18 cellular contexts compared by ENCODE assay signal in the genomic region with DNA sequence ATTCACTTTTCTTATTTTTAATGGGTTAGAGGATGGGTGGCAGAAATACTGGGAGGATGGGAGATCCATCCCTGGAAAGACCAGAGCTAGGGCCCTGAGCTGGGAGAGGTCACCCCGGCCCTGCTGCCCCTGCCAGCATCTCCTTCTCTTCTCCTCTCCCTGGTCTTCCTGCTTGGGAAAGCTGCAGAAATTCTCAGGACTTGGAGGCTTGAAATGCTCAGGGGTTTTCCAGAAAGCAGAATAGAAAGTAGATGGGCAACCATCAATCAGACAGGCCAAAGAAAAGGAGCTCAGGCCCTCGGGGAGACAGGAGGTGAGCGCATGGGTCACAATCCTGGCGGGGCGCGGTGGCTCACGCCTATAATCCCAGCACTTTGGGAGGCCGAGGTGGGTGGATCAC. TPM values are rescaled to one million over a fixed set of nuclear protein-coding genes. Genes with fewer than 3 reads are reported as not detected.
DNase-seq lines count a peak whose midpoint lies in the region; ATAC-seq and TF ChIP-seq lines count a peak whose summit lies in the region.
"Had no signal": no experiment of that assay in that cellular context is flagged by ENCODE, and none has a peak within 500 bp of the region (broad histone marks: within the 10 kb centered on the region; RNA-seq: fewer than 3 reads in every experiment).

No MANE protein-coding gene starts in this region.

- BruUV-seq in HCT116 (replicated peaks; lab: Mats Ljungman, UMichigan) = no TSS peak

- H2AFZ ChIP-seq in HCT116 (ENCODE audit: low read depth, low read length, poor library complexity, severe bottlenecking) (peak overlapping the region; percentile 20), neuronal stem cell (ENCODE audit: low read length) (no peak overlapping the region)

- no peak overlapping the region for H2BK12ac ChIP-seq in neuronal stem cell (ENCODE audit: low read length)

- H3K4me3 Mint-ChIP-seq in activated CD4-positive, alpha-beta T cell treated with anti-CD3 and anti-CD28 coated beads, Interleukin-2, amount 10 ng/mL, durations not matched to agents 24 days and 14 days = peak overlapping the region; percentile 69
- peak overlapping the region; percentile 88 for H3K4me3 Mint-ChIP-seq in activated naive CD8-positive, alpha-beta T cell treated with anti-CD3 and anti-CD28 coated beads, Interleukin-2, amount 10 ng/mL, durations not matched to agents 7 days and 5 days

- no peak for TF ChIP-seq CTCF in HCT116 (IDR thresholded peaks at IDR 0.05 in 2 of 3, conservative IDR thresholded peaks at IDR 0.05 in 1 of 3; ENCODE audit: borderline replicate concordance in 1 of 3, insufficient read depth in 1 of 3, low read depth in 2 of 3, low read length in 2 of 3)

- no peak for TF ChIP-seq POLR2A in HCT116 (IDR thresholded peaks at IDR 0.05; ENCODE audit: borderline replicate concordance, extremely low read depth, insufficient read depth, insufficient read length)

- RAD21 ChIA-PET in HCT116 (lab: Charles Lee; ENCODE audit: low non-redundant PET in 1 of 2, low total read pairs in 2 of 2, uncharacterized antibody in 2 of 2, unreplicated experiment in 2 of 2) = interaction anchor here (0.6 to 1.1 kb wide), 2 partner anchors 15 to 23 kb away, joined by 3 read pairs; no protein-coding TSS in a partner anchor

- peak overlapping the region; percentile 88 for H2AK5ac ChIP-seq in neuronal stem cell (ENCODE audit: low read depth, low read length)

- H3K27me3 Mint-ChIP-seq in activated CD4-positive, alpha-beta T cell treated with anti-CD3 and anti-CD28 coated beads, Interleukin-2, amount 10 ng/mL, durations not matched to agents 24 days and 14 days = no peaks in the 10 kb centered on the region
- no peaks in the 10 kb centered on the region for H3K27me3 Mint-ChIP-seq in activated naive CD8-positive, alpha-beta T cell treated with anti-CD3 and anti-CD28 coated beads, Interleukin-2, amount 10 ng/mL, durations not matched to agents 7 days and 5 days

- H3K79me1 ChIP-seq in neuronal stem cell (ENCODE audit: low read depth, low read length) = no peaks in the 10 kb centered on the region

- no peak overlapping the region; the same call in 1 of the 2 replicates for H3K27ac ChIP-seq in HCT116 (ENCODE audit: low read depth, low read length)
- H3K27ac ChIP-seq in neuronal stem cell (replicated peaks; ENCODE audit: low read length) = peak overlapping the region; percentile 33

- H3K9ac ChIP-seq in HCT116 (ENCODE audit: low read length) (no peak overlapping the region), neuronal stem cell (ENCODE audit: low read depth, low read length, poor library complexity) (no peak overlapping the region)

- no peak for TF ChIP-seq RAD21 in HCT116 (IDR thresholded peaks at IDR 0.05; ENCODE audit: low read depth)

- intact Hi-C loops in activated CD4-positive, alpha-beta T cell treated with anti-CD3 and anti-CD28 coated beads, Interleukin-2, amount 10 ng/mL, durations not matched to agents 24 days and 14 days (cut with micrococcal nuclease) = loop anchor here (5.0 kb wide), 1 partner anchor 116 kb away; a partner anchor contains a TSS
- intact Hi-C loops in HCT116 (cut with micrococcal nuclease) = no loop called here

- H3K4me2 ChIP-seq in HCT116 (ENCODE audit: low read length) (no peak overlapping the region), neuronal stem cell (ENCODE audit: insufficient read depth, low read length, poor library complexity, severe bottlenecking) (no peak overlapping the region)
- H3K4me2 ChIP-seq: A549 had no signal

- H3K79me2 ChIP-seq in HCT116 (ENCODE audit: insufficient read depth, low read length) = no peaks in the 10 kb centered on the region

- H4K91ac ChIP-seq in neuronal stem cell (ENCODE audit: low read depth, low read length, poor library complexity) = no peak overlapping the region

- no peak overlapping the region for H3K14ac ChIP-seq in neuronal stem cell (ENCODE audit: low read length)

- DNase-seq in activated CD4-positive, alpha-beta T cell treated with anti-CD3 and anti-CD28 coated beads, Interleukin-2, amount 10 ng/mL, durations not matched to agents 24 days and 14 days = no peak
- DNase-seq in activated CD4-positive, alpha-beta T cell treated with anti-CD3 and anti-CD28 coated beads, Interleukin-2, amount 50 U/mL, for 48 hours = no peak
- DNase-seq in HCT116 (ENCODE audit: low read depth, low spot score) = no peak
- DNase-seq in activated naive CD8-positive, alpha-beta T cell treated with anti-CD3 and anti-CD28 coated beads, Interleukin-2, amount 10 ng/mL, durations not matched to agents 7 days and 5 days = no peak
- no peak for DNase-seq in neuronal stem cell (ENCODE audit: low spot score)
- DNase-seq: NCI-H187; NCI-H524 treated with DMSO at 0.1 percent for 48 hours; stimulated activated CD4-positive, alpha-beta T cell treated with anti-CD3 and anti-CD28 coated beads, Interleukin-1b, Interleukin-23, amount 100 ng/mL, for 48 hours had no signal

- no peaks in the 10 kb centered on the region for H3K9me2 ChIP-seq in HCT116 (ENCODE audit: insufficient read depth)

- H4K20me1 ChIP-seq in HCT116 (ENCODE audit: insufficient read depth) = no peaks in the 10 kb centered on the region

- CTCF ChIA-PET in HCT116 (lab: Charles Lee) = interaction anchor here (0.7 to 1.3 kb wide), 3 partner anchors 16 to 228 kb away, joined by 3 to 5 read pairs (median 4); no protein-coding TSS in a partner anchor

- H3K23ac ChIP-seq in neuronal stem cell (ENCODE audit: low read depth, low read length, poor library complexity) = no peak overlapping the region

- POLR2A ChIA-PET in HCT116 (lab: Charles Lee) = no interaction called here
- POLR2A ChIA-PET in activated naive CD8-positive, alpha-beta T cell treated with anti-CD3 and anti-CD28 coated beads, Interleukin-2, amount 10 ng/mL, durations not matched to agents 7 days and 5 days (lab: Charles Lee) = interaction anchor here (1.3 to 2.3 kb wide), 3 partner anchors 10 to 221 kb away, joined by 3 to 22 read pairs (median 9); a partner anchor contains a TSS

- H3K9me3 ChIP-seq in HCT116 (ENCODE audit: control insufficient read depth in 1 of 2, insufficient read depth in 1 of 2, low read depth in 1 of 2, low read length in 2 of 2) (no peaks in the 10 kb centered on the region), neuronal stem cell (replicated peaks in 1 of 2; ENCODE audit: control insufficient read depth in 2 of 2, insufficient read depth in 1 of 2, low read depth in 1 of 2, low read length in 2 of 2) (no peaks in the 10 kb centered on the region)
- H3K9me3 ChIP-seq: A549, gastroesophageal sphincter, HAP-1, tibial nerve had no signal

- peaks cover 11% of the 10 kb centered on the region for H3K36me3 Mint-ChIP-seq in activated CD4-positive, alpha-beta T cell treated with anti-CD3 and anti-CD28 coated beads, Interleukin-2, amount 10 ng/mL, durations not matched to agents 24 days and 14 days (ENCODE audit: low read depth)
- peaks cover 24% of the 10 kb centered on the region for H3K36me3 Mint-ChIP-seq in activated naive CD8-positive, alpha-beta T cell treated with anti-CD3 and anti-CD28 coated beads, Interleukin-2, amount 10 ng/mL, durations not matched to agents 7 days and 5 days

- H3K36me3 ChIP-seq in HCT116 (ENCODE audit: control insufficient read depth in 1 of 2, insufficient read depth in 2 of 2, low read length in 2 of 2) (no peaks in the 10 kb centered on the region), neuronal stem cell (replicated peaks in 1 of 2; ENCODE audit: control insufficient read depth in 2 of 2, insufficient read depth in 2 of 2, low read length in 2 of 2) (no peaks in the 10 kb centered on the region)
- H3K36me3 ChIP-seq: gastroesophageal sphincter, HAP-1, tibial nerve had no signal

- H3K9me3 Mint-ChIP-seq in activated CD4-positive, alpha-beta T cell treated with anti-CD3 and anti-CD28 coated beads, Interleukin-2, amount 10 ng/mL, durations not matched to agents 24 days and 14 days = no peaks in the 10 kb centered on the region
- H3K9me3 Mint-ChIP-seq in activated naive CD8-positive, alpha-beta T cell treated with anti-CD3 and anti-CD28 coated beads, Interleukin-2, amount 10 ng/mL, durations not matched to agents 7 days and 5 days = no peaks in the 10 kb centered on the region

- no peak overlapping the region for H3K4me3 ChIP-seq in HCT116 (replicated peaks in 1 of 2; ENCODE audit: low read depth in 1 of 2, low read length in 2 of 2)
- no peak overlapping the region for H3K4me3 ChIP-seq in neuronal stem cell (ENCODE audit: low read length in 2 of 2)
- H3K4me3 ChIP-seq: A549, gastroesophageal sphincter, HAP-1, lung, tibial nerve had no signal

- no peak overlapping the region for H4K8ac ChIP-seq in neuronal stem cell (ENCODE audit: low read depth, low read length)

- H3K4me1 Mint-ChIP-seq in activated CD4-positive, alpha-beta T cell treated with anti-CD3 and anti-CD28 coated beads, Interleukin-2, amount 10 ng/mL, durations not matched to agents 24 days and 14 days = peaks cover 61% of the 10 kb centered on the region
- peaks cover 51% of the 10 kb centered on the region for H3K4me1 Mint-ChIP-seq in activated naive CD8-positive, alpha-beta T cell treated with anti-CD3 and anti-CD28 coated beads, Interleukin-2, amount 10 ng/mL, durations not matched to agents 7 days and 5 days

- no peak overlapping the region for H2BK5ac ChIP-seq in neuronal stem cell (ENCODE audit: low read length)

- H2BK15ac ChIP-seq in neuronal stem cell (ENCODE audit: low read length) = no peak overlapping the region

- H3K27me3 ChIP-seq in HCT116 (ENCODE audit: insufficient read depth, low read length) (no peaks in the 10 kb centered on the region), neuronal stem cell (ENCODE audit: control insufficient read depth in 3 of 3, insufficient read depth in 3 of 3, low read depth in 1 of 3, low read length in 3 of 3) (peaks cover 0 to 5% (median 0%) of the 10 kb centered on the region in 3 experiments)
- H3K27me3 ChIP-seq: tibial nerve had no signal

- H3K4me1 ChIP-seq in HCT116 (ENCODE audit: control insufficient read depth in 1 of 2, insufficient read depth in 2 of 2, low read length in 2 of 2) = peaks cover 21 to 24% of the 10 kb centered on the region in 2 experiments
- peaks cover 16 to 22% of the 10 kb centered on the region in 2 donors for H3K4me1 ChIP-seq in neuronal stem cell (ENCODE audit: control insufficient read depth in 2 of 2, insufficient read depth in 1 of 2, low read depth in 1 of 2, low read length in 2 of 2)

- H2BK120ac ChIP-seq in neuronal stem cell (ENCODE audit: low read depth, low read length) = no peak overlapping the region

- peak overlapping the region; percentile 90 for H3K27ac Mint-ChIP-seq in activated CD4-positive, alpha-beta T cell treated with anti-CD3 and anti-CD28 coated beads, Interleukin-2, amount 10 ng/mL, durations not matched to agents 24 days and 14 days
- H3K27ac Mint-ChIP-seq in activated naive CD8-positive, alpha-beta T cell treated with anti-CD3 and anti-CD28 coated beads, Interleukin-2, amount 10 ng/mL, durations not matched to agents 7 days and 5 days = peak overlapping the region; percentile 80

- peak overlapping the region; percentile 15 for H3K18ac ChIP-seq in neuronal stem cell (ENCODE audit: low read length)

- ATAC-seq in HCT116 = no peak
- ATAC-seq in activated naive CD8-positive, alpha-beta T cell treated with anti-CD3 and anti-CD28 coated beads, Interleukin-2, amount 10 ng/mL, durations not matched to agents 7 days and 5 days (ENCODE audit: low read depth) = no peak
- ATAC-seq in HG03097 (IDR thresholded peaks at IDR 0.05; ENCODE audit: low FRiP score, unreplicated experiment) = no peak
- no peak for ATAC-seq in GM18873 (IDR thresholded peaks at IDR 0.05; ENCODE audit: low FRiP score, unreplicated experiment)
- ATAC-seq in GM21360 (IDR thresholded peaks at IDR 0.05; ENCODE audit: unreplicated experiment) = no peak
- ATAC-seq: A549, gastroesophageal sphincter, right cardiac atrium had no signal

- no peak overlapping the region for H3K4ac ChIP-seq in neuronal stem cell (ENCODE audit: low read length)

- WGBS in neuronal stem cell (ENCODE audit: extremely low coverage in 2 of 2, insufficient read length in 2 of 2, insufficient replicate concordance in 1 of 2), 2 donors = no CpG with 5 or more reads among the region's 8 CpGs

RNA-seq across cellular contexts. Expression of a gene that starts 1.5 kb away (rescaled TPM):
- 5.8 and 7.6 TPM in 2 replicates for total RNA-seq in activated CD4-positive, alpha-beta T cell treated with anti-CD3 and anti-CD28 coated beads, Interleukin-2, amount 10 ng/mL, durations not matched to agents 24 days and 14 days
- total RNA-seq in HCT116 (2021; ENCODE audit: unreplicated experiment) = 1.8 TPM
- polyA plus RNA-seq in HCT116 (2012) = 1.1 and 2.5 TPM in 2 replicates
- 10 to 100 TPM; 75.5 to 84.9 TPM for total RNA-seq in activated naive CD8-positive, alpha-beta T cell treated with anti-CD3 and anti-CD28 coated beads, Interleukin-2, amount 10 ng/mL, durations not matched to agents 7 days and 5 days
- polyA plus RNA-seq in neuronal stem cell (2013, experiment 1 of 2) = 2.4 TPM
- polyA plus RNA-seq in neuronal stem cell (2013, experiment 2 of 2) = 2.0 TPM
- total RNA-seq: aorta, gastroesophageal sphincter, lung had no signal
- polyA plus RNA-seq: aorta had no signal

RNA-seq across cellular contexts. Expression of a gene that starts 21.5 kb away (rescaled TPM):
- total RNA-seq in activated CD4-positive, alpha-beta T cell treated with anti-CD3 and anti-CD28 coated beads, Interleukin-2, amount 10 ng/mL, durations not matched to agents 24 days and 14 days = 47.2 and 48.5 TPM in 2 replicates
- total RNA-seq in HCT116 (2021; ENCODE audit: unreplicated experiment) = 0.71 TPM
- 1.1 and 1.4 TPM in 2 replicates for polyA plus RNA-seq in HCT116 (2012)
- 100 to 1,000 TPM; 116 to 118 TPM for total RNA-seq in activated naive CD8-positive, alpha-beta T cell treated with anti-CD3 and anti-CD28 coated beads, Interleukin-2, amount 10 ng/mL, durations not matched to agents 7 days and 5 days
- 1.1 TPM for polyA plus RNA-seq in neuronal stem cell (2013, experiment 1 of 2)
- 0.79 TPM for polyA plus RNA-seq in neuronal stem cell (2013, experiment 2 of 2)
- polyA plus RNA-seq: A549 had no signal

RNA-seq across cellular contexts. Expression of a gene that starts 53.9 kb away (rescaled TPM):
- total RNA-seq in activated CD4-positive, alpha-beta T cell treated with anti-CD3 and anti-CD28 coated beads, Interleukin-2, amount 10 ng/mL, durations not matched to agents 24 days and 14 days = 10.8 and 11.6 TPM in 2 replicates
- total RNA-seq in HCT116 (2021; ENCODE audit: unreplicated experiment) = 20.1 TPM
- 18.7 and 19.9 TPM in 2 replicates for polyA plus RNA-seq in HCT116 (2012)
- total RNA-seq in activated naive CD8-positive, alpha-beta T cell treated with anti-CD3 and anti-CD28 coated beads, Interleukin-2, amount 10 ng/mL, durations not matched to agents 7 days and 5 days = 10 to 100 TPM; 64.2 to 71.3 TPM
- 9.3 TPM for polyA plus RNA-seq in neuronal stem cell (2013, experiment 1 of 2)
- 9.2 TPM for polyA plus RNA-seq in neuronal stem cell (2013, experiment 2 of 2)

RNA-seq across cellular contexts. Expression of a gene that starts 57.9 kb away (rescaled TPM):
- total RNA-seq in activated CD4-positive, alpha-beta T cell treated with anti-CD3 and anti-CD28 coated beads, Interleukin-2, amount 10 ng/mL, durations not matched to agents 24 days and 14 days = 16.9 and 19.8 TPM in 2 replicates
- total RNA-seq in HCT116 (2021; ENCODE audit: unreplicated experiment) = 11.1 TPM
- 7.9 and 9.7 TPM in 2 replicates for polyA plus RNA-seq in HCT116 (2012)
- 10 to 100 TPM; 41.4 to 45.1 TPM for total RNA-seq in activated naive CD8-positive, alpha-beta T cell treated with anti-CD3 and anti-CD28 coated beads, Interleukin-2, amount 10 ng/mL, durations not matched to agents 7 days and 5 days
- polyA plus RNA-seq in neuronal stem cell (2013, experiment 1 of 2) = 3.5 TPM
- polyA plus RNA-seq in neuronal stem cell (2013, experiment 2 of 2) = 3.9 TPM

Comparison
In these comparisons a context has a peak if more than half of its experiments do, and no peak if none do; other contexts are left out.
1. RNA of a gene that starts 21.5 kb away (total RNA-seq): 116 to 118 TPM in activated naive CD8-positive, alpha-beta T cell treated with anti-CD3 and anti-CD28 coated beads, Interleukin-2, amount 10 ng/mL, durations not matched to agents 7 days and 5 days and 47.2 to 48.5 TPM in activated CD4-positive, alpha-beta T cell treated with anti-CD3 and anti-CD28 coated beads, Interleukin-2, amount 10 ng/mL, durations not matched to agents 24 days and 14 days; 0.71 TPM in HCT116 (single experiment); every median in the first group is over 10 times any median in the second.